In genomic region chr20:44714102-44714700, GRCh38 we compare ENCODE assay signal across 14 cellular contexts. TPM values are rescaled to one million over a fixed set of nuclear protein-coding genes. Genes with fewer than 3 reads are reported as not detected.
DNase-seq lines count a peak whose midpoint lies in the region; ATAC-seq and TF ChIP-seq lines count a peak whose summit lies in the region.
"Had no signal": no experiment of that assay in that cellular context is flagged by ENCODE, and none has a peak within 500 bp of the region (broad histone marks: within the 10 kb centered on the region; RNA-seq: fewer than 3 reads in every experiment).

No MANE protein-coding gene starts in this region.

- peak overlapping the region; percentile 26; the same call in 1 of the 2 replicates for H3K4me2 ChIP-seq in KMS-11

- peak in 3 of 4 donors; percentile 18 to 23 (median 18) for ATAC-seq in right lobe of liver
- ATAC-seq in GM18519 (IDR thresholded peaks at IDR 0.05; ENCODE audit: low FRiP score, unreplicated experiment): no peak
- no peak for ATAC-seq in GM19324 (IDR thresholded peaks at IDR 0.05; ENCODE audit: low FRiP score, unreplicated experiment)
- ATAC-seq: activated T-helper 17 cell treated with anti-CD3 and anti-CD28 coated beads, Interleukin-2, amount 50 U/mL, for 72 hours had no signal

- intact Hi-C loops in dorsolateral prefrontal cortex (cut with DNase I) (no loop called here), right lobe of liver (cut with DNase I) (no loop called here)

- TF ChIP-seq CTCF in KMS-11 (conservative IDR thresholded peaks at IDR 0.05; ENCODE audit: low read depth, low read length): no peak
- TF ChIP-seq CTCF in dorsolateral prefrontal cortex (IDR thresholded peaks at IDR 0.05 in 54 of 56, conservative IDR thresholded peaks at IDR 0.05 in 2 of 56; ENCODE audit: low read depth in 1 of 56, partially characterized antibody in 56 of 56): no peak
- TF ChIP-seq CTCF in right lobe of liver (IDR thresholded peaks at IDR 0.05): no peak

- no peak overlapping the region for H2AFZ ChIP-seq in KMS-11 (ENCODE audit: low read depth)

- peaks cover 19% of the 10 kb centered on the region for H3K4me1 ChIP-seq in KMS-11 (ENCODE audit: low read depth, poor library complexity, severe bottlenecking)
- no peaks in the 10 kb centered on the region for H3K4me1 ChIP-seq in right lobe of liver
- peaks cover 6 to 46% (median 41%) of the 10 kb centered on the region in 5 donors for H3K4me1 ChIP-seq in subcutaneous abdominal adipose tissue (ENCODE audit: control insufficient read depth in 5 of 5, insufficient read depth in 5 of 5, low read length in 5 of 5)

- H3K36me3 ChIP-seq in KMS-11 (ENCODE audit: insufficient read depth) (no peaks in the 10 kb centered on the region), right lobe of liver (no peaks in the 10 kb centered on the region), subcutaneous abdominal adipose tissue (ENCODE audit: control insufficient read depth in 5 of 5, insufficient read depth in 5 of 5, low read length in 5 of 5) (no peaks in the 10 kb centered on the region)

- H3K9me3 ChIP-seq in right lobe of liver: no peaks in the 10 kb centered on the region
- no peaks in the 10 kb centered on the region for H3K9me3 ChIP-seq in subcutaneous abdominal adipose tissue (ENCODE audit: control insufficient read depth in 5 of 5, low read length in 5 of 5)

- peaks cover 79% of the 10 kb centered on the region for H3K27me3 ChIP-seq in KMS-11 (ENCODE audit: insufficient read depth, low read depth)
- no peaks in the 10 kb centered on the region for H3K27me3 ChIP-seq in dorsolateral prefrontal cortex
- no peaks in the 10 kb centered on the region for H3K27me3 ChIP-seq in right lobe of liver
- no peaks in the 10 kb centered on the region for H3K27me3 ChIP-seq in subcutaneous abdominal adipose tissue (ENCODE audit: control insufficient read depth in 5 of 5, insufficient read depth in 4 of 5, low read length in 5 of 5)

- TF ChIP-seq POLR2A in right lobe of liver (IDR thresholded peaks at IDR 0.05): no peak

- H3K4me3 ChIP-seq in KMS-11 (IDR thresholded peaks at IDR 0.05; ENCODE audit: insufficient read depth, low read depth, low read length): no peak overlapping the region
- H3K4me3 ChIP-seq in dorsolateral prefrontal cortex: peak overlapping the region in 2 of 59 donors; percentile 0 to 5
- no peak overlapping the region for H3K4me3 ChIP-seq in right lobe of liver
- H3K4me3 ChIP-seq in subcutaneous abdominal adipose tissue (ENCODE audit: low read depth in 1 of 5, low read length in 5 of 5): peak overlapping the region in 3 of 5 donors; percentile 61 to 72 (median 64)

- no peaks in the 10 kb centered on the region for H4K20me1 ChIP-seq in KMS-11 (ENCODE audit: insufficient read depth)

- H3K9ac ChIP-seq in KMS-11 (no peak overlapping the region), subcutaneous abdominal adipose tissue (ENCODE audit: low read length in 5 of 5) (peak overlapping the region in 1 of 5 donors; percentile 27)

- whole genome bisulfite sequencing in right lobe of liver (ENCODE audit: insufficient coverage, low coverage, low lambda C conversion rate, missing lambda C conversion rate): 60% methylated on average over 8 of the region's 13 CpGs

- H3K27ac ChIP-seq in KMS-11 (no peak overlapping the region), dorsolateral prefrontal cortex (peak overlapping the region in 46 of 59 donors; percentile 1 to 89 (median 60)), right lobe of liver (no peak overlapping the region), subcutaneous abdominal adipose tissue (ENCODE audit: low read depth, low read length) (peak overlapping the region; percentile 65)

- no peaks in the 10 kb centered on the region for H3K79me2 ChIP-seq in KMS-11 (ENCODE audit: insufficient read depth, low read depth)

- no peak for DNase-seq in dorsolateral prefrontal cortex
- DNase-seq in right lobe of liver: no peak
- DNase-seq in 8988T: no peak
- no peak for DNase-seq in NCI-H2081 (lab: John Stamatoyannopoulos, UW)
- DNase-seq: activated CD4-positive, alpha-beta T cell treated with anti-CD3 and anti-CD28 coated beads, Interleukin-2, amount 50 U/mL, for 48 hours; AML-193; NCI-H187; NCI-H524 treated with DMSO at 0.1 percent for 48 hours had no signal

RNA-seq across cellular contexts. Expression of gene CCN5, which starts 1.0 kb away (rescaled TPM):
- total RNA-seq in dorsolateral prefrontal cortex (1 to 10 TPM in 81 of 120 experiments, under 1 TPM in 37, not detected in 2; 0.28 to 7.0 (median 1.4) TPM), right lobe of liver (1 to 10 TPM in 5 of 6 experiments, under 1 TPM in 1; 0.92 to 6.1 (median 1.5) TPM)
- total RNA-seq: activated T-helper 17 cell treated with anti-CD3 and anti-CD28 coated beads, Interleukin-2, amount 50 U/mL, for 72 hours had no signal

RNA-seq across cellular contexts. Expression of gene KCNK15, which starts 31.5 kb away (rescaled TPM):
- total RNA-seq in dorsolateral prefrontal cortex (1 to 10 TPM in 5 of 120 experiments, under 1 TPM in 98, not detected in 17; 0.17 to 1.8 (median 0.44) TPM), right lobe of liver (under 1 TPM in 4 of 6 experiments, not detected in 2; 0.07 to 0.43 (median 0.19) TPM)
- total RNA-seq: myocyte had no signal

Comparison
In these comparisons a context has a peak if more than half of its experiments do, and no peak if none do; other contexts are left out.
1. H3K27ac ChIP-seq: peak in dorsolateral prefrontal cortex (46 of 59) and subcutaneous abdominal adipose tissue (single experiment); none in KMS-11 (single experiment) and right lobe of liver (0 of 3).
2. H3K4me3 ChIP-seq: peak in subcutaneous abdominal adipose tissue (3 of 5); none in KMS-11 (single experiment) and right lobe of liver (0 of 3).
3. ATAC-seq: peak in right lobe of liver (3 of 4); none in GM18519 (single experiment) and GM19324 (single experiment).